In the genomic region with DNA sequence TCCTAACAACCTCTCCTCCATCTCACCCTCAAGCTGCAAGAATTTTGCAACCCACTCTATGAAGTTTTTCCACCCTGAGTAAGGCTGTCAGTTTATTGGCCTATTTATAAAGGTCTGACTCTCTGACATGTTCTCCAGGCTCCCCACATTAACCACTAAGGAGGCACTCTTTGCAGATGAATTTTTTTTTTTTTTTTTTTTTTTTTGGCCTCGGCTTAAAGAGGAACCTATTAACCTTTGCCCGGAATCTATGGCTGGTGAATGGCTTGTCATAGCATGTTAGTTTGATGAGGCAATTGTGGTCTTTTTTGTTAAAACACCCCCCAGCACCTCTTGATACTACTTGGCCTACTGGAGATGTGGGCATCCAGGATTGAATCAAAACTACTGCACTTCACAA, we compare ENCODE assay signal across 14 cellular contexts. TPM values are rescaled to one million over a fixed set of nuclear protein-coding genes. Genes with fewer than 3 reads are reported as not detected.
A peak's percentile ranks its signal among the peaks of the same experiment; 100 is the strongest.
DNase-seq lines count a peak whose midpoint lies in the region; ATAC-seq and TF ChIP-seq lines count a peak whose summit lies in the region.
"Had no signal": no experiment of that assay in that cellular context is flagged by ENCODE, and none has a peak within 500 bp of the region (broad histone marks: within the 10 kb centered on the region; RNA-seq: fewer than 3 reads in every experiment).

No MANE protein-coding gene starts in this region.

- ATAC-seq in activated CD8-positive, alpha-beta T cell treated with anti-CD3 and anti-CD28 coated beads for 36 hours, result peak; percentile 60
- no peak for ATAC-seq in activated CD8-positive, alpha-beta T cell treated with anti-CD3 and anti-CD28 coated beads, Interleukin-2, amount 10 ng/mL, durations not matched to agents 7 days and 5 days
- peak; percentile 23 for ATAC-seq in stimulated activated naive CD8-positive, alpha-beta T cell treated with anti-CD3 and anti-CD28 coated beads, Interleukin-15, amount 100 ng/mL, for 72 hours
- no peak for ATAC-seq in HG03520 (IDR thresholded peaks at IDR 0.05; ENCODE audit: unreplicated experiment)
- ATAC-seq: WTC11 had no signal

- no peak overlapping the region for H3K4me3 Mint-ChIP-seq in activated CD8-positive, alpha-beta T cell treated with anti-CD3 and anti-CD28 coated beads for 36 hours
- no peak overlapping the region for H3K4me3 Mint-ChIP-seq in activated CD8-positive, alpha-beta T cell treated with anti-CD3 and anti-CD28 coated beads, Interleukin-2, amount 10 ng/mL, durations not matched to agents 7 days and 5 days
- H3K4me3 Mint-ChIP-seq in immature natural killer cell, result peak overlapping the region; percentile 40 to 74 (median 67)
- H3K4me3 Mint-ChIP-seq in stimulated activated naive CD8-positive, alpha-beta T cell treated with anti-CD3 and anti-CD28 coated beads, Interleukin-15, amount 100 ng/mL, for 72 hours, result no peak overlapping the region
- H3K4me3 Mint-ChIP-seq: CD4-positive, alpha-beta memory T cell; WTC11 had no signal

- DNase-seq in activated CD8-positive, alpha-beta T cell treated with anti-CD3 and anti-CD28 coated beads for 36 hours, result no peak
- no peak for DNase-seq in activated CD8-positive, alpha-beta T cell treated with anti-CD3 and anti-CD28 coated beads, Interleukin-2, amount 10 ng/mL, durations not matched to agents 7 days and 5 days
- DNase-seq in SIG-M5 treated with dmso at 0.1 percent for 504 hours (lab: John Stamatoyannopoulos, UW; ENCODE audit: unreplicated experiment), result peak; percentile 97
- DNase-seq in immature natural killer cell, result peak; percentile 77 to 84 (median 82)
- DNase-seq in stimulated activated naive CD8-positive, alpha-beta T cell treated with anti-CD3 and anti-CD28 coated beads, Interleukin-15, amount 100 ng/mL, for 72 hours, result no peak
- no peak for DNase-seq in UCSD-AML1 (lab: John Stamatoyannopoulos, UW; ENCODE audit: unreplicated experiment)
- DNase-seq in DMS 273 treated with DMSO at 0.1 percent for 48 hours (lab: John Stamatoyannopoulos, UW), result no peak
- DNase-seq: 8988T; CD4-positive, alpha-beta memory T cell; central memory CD4-positive, alpha-beta T cell; GOT3; upper lobe of left lung had no signal

- CTCF ChIA-PET in activated CD8-positive, alpha-beta T cell treated with anti-CD3 and anti-CD28 coated beads for 36 hours (lab: Charles Lee), result interaction anchor here (0.7 to 2.1 kb wide), 2 partner anchors 12 to 267 kb away, joined by 3 to 9 read pairs; no protein-coding TSS in a partner anchor
- CTCF ChIA-PET in activated CD8-positive, alpha-beta T cell treated with anti-CD3 and anti-CD28 coated beads, Interleukin-2, amount 10 ng/mL, durations not matched to agents 7 days and 5 days (lab: Charles Lee), result no interaction called here

- POLR2A ChIA-PET in activated CD8-positive, alpha-beta T cell treated with anti-CD3 and anti-CD28 coated beads for 36 hours (lab: Charles Lee), result no interaction called here
- POLR2A ChIA-PET in activated CD8-positive, alpha-beta T cell treated with anti-CD3 and anti-CD28 coated beads, Interleukin-2, amount 10 ng/mL, durations not matched to agents 7 days and 5 days (lab: Charles Lee), result no interaction called here

- H3K36me3 Mint-ChIP-seq in activated CD8-positive, alpha-beta T cell treated with anti-CD3 and anti-CD28 coated beads for 36 hours (ENCODE audit: low read depth), result no peaks in the 10 kb centered on the region
- no peaks in the 10 kb centered on the region for H3K36me3 Mint-ChIP-seq in activated CD8-positive, alpha-beta T cell treated with anti-CD3 and anti-CD28 coated beads, Interleukin-2, amount 10 ng/mL, durations not matched to agents 7 days and 5 days (ENCODE audit: low read depth)
- H3K36me3 Mint-ChIP-seq in immature natural killer cell, result peaks cover 9 to 27% (median 22%) of the 10 kb centered on the region in 3 donors
- H3K36me3 Mint-ChIP-seq: WTC11 had no signal

- H3K27me3 Mint-ChIP-seq in activated CD8-positive, alpha-beta T cell treated with anti-CD3 and anti-CD28 coated beads for 36 hours, result peaks cover 3% of the 10 kb centered on the region
- H3K27me3 Mint-ChIP-seq in activated CD8-positive, alpha-beta T cell treated with anti-CD3 and anti-CD28 coated beads, Interleukin-2, amount 10 ng/mL, durations not matched to agents 7 days and 5 days (ENCODE audit: low read depth), result peaks cover 8% of the 10 kb centered on the region
- H3K27me3 Mint-ChIP-seq in immature natural killer cell (ENCODE audit: low read depth in 3 of 3), result peaks cover 3 to 8% (median 4%) of the 10 kb centered on the region in 3 donors
- no peaks in the 10 kb centered on the region for H3K27me3 Mint-ChIP-seq in stimulated activated naive CD8-positive, alpha-beta T cell treated with anti-CD3 and anti-CD28 coated beads, Interleukin-15, amount 100 ng/mL, for 72 hours

- peaks cover 4% of the 10 kb centered on the region for H3K4me1 Mint-ChIP-seq in activated CD8-positive, alpha-beta T cell treated with anti-CD3 and anti-CD28 coated beads for 36 hours (ENCODE audit: low read depth)
- H3K4me1 Mint-ChIP-seq in activated CD8-positive, alpha-beta T cell treated with anti-CD3 and anti-CD28 coated beads, Interleukin-2, amount 10 ng/mL, durations not matched to agents 7 days and 5 days (ENCODE audit: low read depth), result peaks cover 2% of the 10 kb centered on the region
- H3K4me1 Mint-ChIP-seq in immature natural killer cell, result peaks cover 87% of the 10 kb centered on the region in 2 donors
- H3K4me1 Mint-ChIP-seq in stimulated activated naive CD8-positive, alpha-beta T cell treated with anti-CD3 and anti-CD28 coated beads, Interleukin-15, amount 100 ng/mL, for 72 hours, result peaks cover 13% of the 10 kb centered on the region
- H3K4me1 Mint-ChIP-seq: WTC11 had no signal

- no peak overlapping the region for H3K27ac Mint-ChIP-seq in activated CD8-positive, alpha-beta T cell treated with anti-CD3 and anti-CD28 coated beads for 36 hours
- H3K27ac Mint-ChIP-seq in activated CD8-positive, alpha-beta T cell treated with anti-CD3 and anti-CD28 coated beads, Interleukin-2, amount 10 ng/mL, durations not matched to agents 7 days and 5 days, result no peak overlapping the region
- peak overlapping the region; percentile 90 to 97 (median 96) for H3K27ac Mint-ChIP-seq in immature natural killer cell
- no peak overlapping the region for H3K27ac Mint-ChIP-seq in stimulated activated naive CD8-positive, alpha-beta T cell treated with anti-CD3 and anti-CD28 coated beads, Interleukin-15, amount 100 ng/mL, for 72 hours
- H3K27ac Mint-ChIP-seq: WTC11 had no signal

- TF ChIP-seq CTCF in activated CD8-positive, alpha-beta T cell treated with anti-CD3 and anti-CD28 coated beads for 36 hours (IDR thresholded peaks at IDR 0.05), result no peak

- intact Hi-C loops in activated CD8-positive, alpha-beta T cell treated with anti-CD3 and anti-CD28 coated beads for 36 hours (cut with micrococcal nuclease), result no loop called here

- no peaks in the 10 kb centered on the region for H3K9me3 Mint-ChIP-seq in activated CD8-positive, alpha-beta T cell treated with anti-CD3 and anti-CD28 coated beads for 36 hours
- no peaks in the 10 kb centered on the region for H3K9me3 Mint-ChIP-seq in activated CD8-positive, alpha-beta T cell treated with anti-CD3 and anti-CD28 coated beads, Interleukin-2, amount 10 ng/mL, durations not matched to agents 7 days and 5 days (ENCODE audit: insufficient read depth)
- no peaks in the 10 kb centered on the region for H3K9me3 Mint-ChIP-seq in immature natural killer cell
- H3K9me3 Mint-ChIP-seq in stimulated activated naive CD8-positive, alpha-beta T cell treated with anti-CD3 and anti-CD28 coated beads, Interleukin-15, amount 100 ng/mL, for 72 hours, result peaks cover 6 to 9% of the 10 kb centered on the region in 2 donors

RNA-seq across cellular contexts. Expression of a gene that starts 57.1 kb away (rescaled TPM):
- total RNA-seq in activated CD8-positive, alpha-beta T cell treated with anti-CD3 and anti-CD28 coated beads for 36 hours, result 1 to 10 TPM; 1.5 to 2.1 TPM
- total RNA-seq in activated CD8-positive, alpha-beta T cell treated with anti-CD3 and anti-CD28 coated beads, Interleukin-2, amount 10 ng/mL, durations not matched to agents 7 days and 5 days, result 1 to 10 TPM; 1.6 to 2.0 TPM
- polyA plus RNA-seq in immature natural killer cell, result 10 to 100 TPM; 59.6 to 93.3 (median 68.7) TPM

Comparison
In these comparisons a context has a peak if more than half of its experiments do, and no peak if none do; other contexts are left out.
1. ATAC-seq: peak in activated CD8-positive, alpha-beta T cell treated with anti-CD3 and anti-CD28 coated beads for 36 hours (single experiment) and stimulated activated naive CD8-positive, alpha-beta T cell treated with anti-CD3 and anti-CD28 coated beads, Interleukin-15, amount 100 ng/mL, for 72 hours (single experiment); none in activated CD8-positive, alpha-beta T cell treated with anti-CD3 and anti-CD28 coated beads, Interleukin-2, amount 10 ng/mL, durations not matched to agents 7 days and 5 days (single experiment) and HG03520 (single experiment).
2. DNase-seq: peak in SIG-M5 treated with dmso at 0.1 percent for 504 hours (single experiment) and immature natural killer cell (3 of 3); none in activated CD8-positive, alpha-beta T cell treated with anti-CD3 and anti-CD28 coated beads for 36 hours (single experiment), activated CD8-positive, alpha-beta T cell treated with anti-CD3 and anti-CD28 coated beads, Interleukin-2, amount 10 ng/mL, durations not matched to agents 7 days and 5 days (single experiment), stimulated activated naive CD8-positive, alpha-beta T cell treated with anti-CD3 and anti-CD28 coated beads, Interleukin-15, amount 100 ng/mL, for 72 hours (0 of 2), UCSD-AML1 (single experiment) and DMS 273 treated with DMSO at 0.1 percent for 48 hours (single experiment).
3. H3K27ac Mint-ChIP-seq: peak in immature natural killer cell (6 of 6); none in activated CD8-positive, alpha-beta T cell treated with anti-CD3 and anti-CD28 coated beads for 36 hours (single experiment), activated CD8-positive, alpha-beta T cell treated with anti-CD3 and anti-CD28 coated beads, Interleukin-2, amount 10 ng/mL, durations not matched to agents 7 days and 5 days (single experiment) and stimulated activated naive CD8-positive, alpha-beta T cell treated with anti-CD3 and anti-CD28 coated beads, Interleukin-15, amount 100 ng/mL, for 72 hours (0 of 2).
4. H3K4me3 Mint-ChIP-seq: peak in immature natural killer cell (5 of 5); none in activated CD8-positive, alpha-beta T cell treated with anti-CD3 and anti-CD28 coated beads for 36 hours (single experiment), activated CD8-positive, alpha-beta T cell treated with anti-CD3 and anti-CD28 coated beads, Interleukin-2, amount 10 ng/mL, durations not matched to agents 7 days and 5 days (single experiment) and stimulated activated naive CD8-positive, alpha-beta T cell treated with anti-CD3 and anti-CD28 coated beads, Interleukin-15, amount 100 ng/mL, for 72 hours (0 of 2).